In the genomic region with DNA sequence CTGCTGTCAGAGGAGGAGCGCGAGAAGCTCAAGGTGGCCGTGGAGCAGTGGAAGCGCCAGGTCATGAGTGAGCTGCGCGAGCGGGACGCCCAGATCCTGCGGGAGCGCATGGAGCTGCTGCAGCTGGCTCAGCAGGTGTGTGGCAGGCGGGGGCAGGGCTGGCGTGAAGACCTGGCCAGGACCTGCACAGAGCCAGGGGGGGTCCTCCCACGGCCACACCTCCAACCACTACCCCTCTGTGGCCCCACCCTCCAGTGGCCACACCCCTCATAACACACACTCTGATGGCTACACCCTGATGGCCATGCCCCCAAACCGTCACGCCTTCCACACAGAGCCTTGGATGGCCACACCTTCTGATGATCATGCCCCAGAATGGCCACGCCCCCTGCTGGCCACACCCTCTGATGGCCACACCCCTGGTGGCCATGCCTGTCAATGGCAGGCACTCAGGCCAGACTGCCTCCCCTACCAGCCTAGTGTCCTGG, we compare ENCODE assay signal across 8 cellular contexts. TPM values are rescaled to one million over a fixed set of nuclear protein-coding genes. Genes with fewer than 3 reads are reported as not detected.
DNase-seq lines count a peak whose midpoint lies in the region; ATAC-seq and TF ChIP-seq lines count a peak whose summit lies in the region.

No MANE protein-coding gene starts in this region.

- H3K36me3 ChIP-seq in osteoblast (ENCODE audit: insufficient read depth, low read length), result no peaks in the 10 kb centered on the region

- H4K20me1 ChIP-seq in osteoblast (ENCODE audit: insufficient read depth, low read length), result no peaks in the 10 kb centered on the region

- H3K36me3 Mint-ChIP-seq in activated CD8-positive, alpha-beta memory T cell treated with anti-CD3 and anti-CD28 coated beads, Interleukin-2, amount 10 ng/mL, durations not matched to agents 7 days and 5 days, result peaks cover 2% of the 10 kb centered on the region

- H3K4me2 ChIP-seq in osteoblast (ENCODE audit: insufficient read depth, low read length), result no peak overlapping the region

- no peak overlapping the region for H3K4me3 Mint-ChIP-seq in activated CD8-positive, alpha-beta memory T cell treated with anti-CD3 and anti-CD28 coated beads, Interleukin-2, amount 10 ng/mL, durations not matched to agents 7 days and 5 days

- peaks cover 31% of the 10 kb centered on the region for H3K4me1 Mint-ChIP-seq in activated CD8-positive, alpha-beta memory T cell treated with anti-CD3 and anti-CD28 coated beads, Interleukin-2, amount 10 ng/mL, durations not matched to agents 7 days and 5 days

- TF ChIP-seq CTCF in osteoblast (IDR thresholded peaks at IDR 0.05; ENCODE audit: extremely low read depth, low read depth, low read length), result no peak

- H3K27ac ChIP-seq in osteoblast (ENCODE audit: low read depth, low read length), result no peak overlapping the region

- ATAC-seq in GM21423 (IDR thresholded peaks at IDR 0.05; ENCODE audit: unreplicated experiment), result peak; percentile 60
- peak; percentile 74 for ATAC-seq in activated CD8-positive, alpha-beta memory T cell treated with anti-CD3 and anti-CD28 coated beads, Interleukin-2, amount 10 ng/mL, durations not matched to agents 7 days and 5 days
- peak; percentile 33 for ATAC-seq in left lobe of liver

- no peaks in the 10 kb centered on the region for H3K9me3 ChIP-seq in osteoblast (ENCODE audit: low read depth, low read length)

- CTCF ChIA-PET in activated CD8-positive, alpha-beta memory T cell treated with anti-CD3 and anti-CD28 coated beads, Interleukin-2, amount 10 ng/mL, durations not matched to agents 7 days and 5 days (lab: Charles Lee), result interaction anchor here (0.8 kb wide), 1 partner anchor 278 kb away, joined by 3 read pairs; no protein-coding TSS in a partner anchor

- H3K27me3 Mint-ChIP-seq in activated CD8-positive, alpha-beta memory T cell treated with anti-CD3 and anti-CD28 coated beads, Interleukin-2, amount 10 ng/mL, durations not matched to agents 7 days and 5 days, result peaks cover 3% of the 10 kb centered on the region

- H3K4me1 ChIP-seq in osteoblast (ENCODE audit: insufficient read depth, low read length), result no peaks in the 10 kb centered on the region

- H3K27ac Mint-ChIP-seq in activated CD8-positive, alpha-beta memory T cell treated with anti-CD3 and anti-CD28 coated beads, Interleukin-2, amount 10 ng/mL, durations not matched to agents 7 days and 5 days, result peak overlapping the region; percentile 4

- H2AFZ ChIP-seq in osteoblast (ENCODE audit: low read length), result no peak overlapping the region

- peaks cover 2% of the 10 kb centered on the region for H3K27me3 ChIP-seq in osteoblast (ENCODE audit: insufficient read depth, low read length)

- no peaks in the 10 kb centered on the region for H3K79me2 ChIP-seq in osteoblast (ENCODE audit: insufficient read depth, low read length)

- DNase-seq in D341Med (ENCODE audit: low spot score) (peak; percentile 48), NAMALWA (ENCODE audit: low spot score) (peak; percentile 94), left lobe of liver (ENCODE audit: low spot score) (no peak), NCI-H524 treated with DMSO at 0.1 percent for 48 hours (lab: John Stamatoyannopoulos, UW) (no peak), UCSD-AML1 (lab: John Stamatoyannopoulos, UW; ENCODE audit: unreplicated experiment) (no peak), osteoblast (ENCODE audit: insufficient read length, low spot score, missing footprints) (no peak)
- peak; percentile 78 for DNase-seq in activated CD8-positive, alpha-beta memory T cell treated with anti-CD3 and anti-CD28 coated beads, Interleukin-2, amount 10 ng/mL, durations not matched to agents 7 days and 5 days

- H3K9me3 Mint-ChIP-seq in activated CD8-positive, alpha-beta memory T cell treated with anti-CD3 and anti-CD28 coated beads, Interleukin-2, amount 10 ng/mL, durations not matched to agents 7 days and 5 days (ENCODE audit: low read depth), result no peaks in the 10 kb centered on the region

- no peak overlapping the region for H3K4me3 ChIP-seq in osteoblast (ENCODE audit: insufficient read depth, low read length)

RNA-seq across cellular contexts. Expression of gene DPYSL4, which starts 23.4 kb away (rescaled TPM):
- total RNA-seq in activated CD8-positive, alpha-beta memory T cell treated with anti-CD3 and anti-CD28 coated beads, Interleukin-2, amount 10 ng/mL, durations not matched to agents 7 days and 5 days, result 1 to 10 TPM; 1.5 to 2.6 TPM
- 0.08 TPM for total RNA-seq in left lobe of liver
- total RNA-seq in osteoblast, result 0.72 and 2.4 TPM in 2 replicates

Comparison
In these comparisons a context has a peak if more than half of its experiments do, and no peak if none do; other contexts are left out.
1. DNase-seq: peak in D341Med (single experiment), NAMALWA (single experiment) and activated CD8-positive, alpha-beta memory T cell treated with anti-CD3 and anti-CD28 coated beads, Interleukin-2, amount 10 ng/mL, durations not matched to agents 7 days and 5 days (single experiment); none in left lobe of liver (single experiment), NCI-H524 treated with DMSO at 0.1 percent for 48 hours (single experiment), UCSD-AML1 (single experiment) and osteoblast (single experiment).
2. Peak in every context shown above with its lines, with median percentiles within 50 percentile points of each other: ATAC-seq.